1 cellular context compared by ENCODE assay signal in genomic region chr15:64762546-64762945, GRCh38.
TF ChIP-seq lines count a peak whose summit lies in the region.

No MANE protein-coding gene starts in this region.

TF ChIP-seq in GM23338, 12 proteins besides CTCF, POLR2A, EP300 and RAD21:
- TF ChIP-seq REST (IDR thresholded peaks at IDR 0.05; ENCODE audit: unreplicated experiment) (no peak), ZNF462 (CRISPR knock-in tag; IDR thresholded peaks at IDR 0.05) (no peak), ZNF331 (CRISPR knock-in tag; IDR thresholded peaks at IDR 0.05; ENCODE audit: low read depth) (no peak), EZH2 (IDR thresholded peaks at IDR 0.05; ENCODE audit: low read depth, unreplicated experiment) (no peak), NANOG (IDR thresholded peaks at IDR 0.05; ENCODE audit: borderline replicate concordance) (no peak), ETS1 (IDR thresholded peaks at IDR 0.05) (no peak), ZNF114 (CRISPR knock-in tag; IDR thresholded peaks at IDR 0.05) (no peak), JUNB (IDR thresholded peaks at IDR 0.05; ENCODE audit: unreplicated experiment) (no peak), CREB1 (CRISPR knock-in tag; IDR thresholded peaks at IDR 0.05; ENCODE audit: low read depth) (no peak), POLR2AphosphoS5 (IDR thresholded peaks at IDR 0.05; ENCODE audit: low read depth) (no peak), EZH2phosphoT487 (IDR thresholded peaks at IDR 0.05; ENCODE audit: unreplicated experiment) (no peak), STAT1 (IDR thresholded peaks at IDR 0.05; ENCODE audit: unreplicated experiment) (no peak)
